ENCODE assay signal across 8 cellular contexts in the genomic region with DNA sequence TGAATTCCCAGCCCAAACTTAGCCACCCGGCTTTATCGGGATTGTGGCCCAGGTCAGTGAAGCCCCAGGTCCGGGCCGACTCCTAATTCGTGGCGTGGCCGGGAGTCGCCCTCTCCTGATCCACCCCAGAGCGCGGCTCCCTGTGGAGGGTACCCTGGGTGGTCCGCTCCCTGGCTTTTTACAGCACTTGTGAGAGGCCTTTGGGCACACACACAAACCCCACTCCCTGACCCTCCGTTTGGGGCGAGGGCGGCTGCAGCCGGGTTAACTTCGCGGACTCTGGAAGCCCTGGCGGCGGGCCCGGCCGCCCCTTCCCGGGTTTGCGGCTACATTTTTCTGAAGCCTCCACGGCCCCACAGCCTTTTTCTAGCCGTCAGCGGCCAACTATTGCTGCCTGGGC. TPM values are rescaled to one million over a fixed set of nuclear protein-coding genes. Genes with fewer than 3 reads are reported as not detected.
A peak's percentile ranks its signal among the peaks of the same experiment; 100 is the strongest.
DNase-seq lines count a peak whose midpoint lies in the region; FAIRE-seq and TF ChIP-seq lines count a peak whose summit lies in the region.

No MANE protein-coding gene starts in this region.

- CTCF ChIA-PET in activated CD4-positive, alpha-beta T cell treated with anti-CD3 and anti-CD28 coated beads, Interleukin-2, amount 10 ng/mL, durations not matched to agents 7 days and 5 days (lab: Charles Lee), result interaction anchor here (0.9 to 2.0 kb wide), 6 partner anchors 9 to 622 kb away, joined by 3 to 11 read pairs (median 4); a partner anchor contains a TSS

- in situ Hi-C loops in astrocyte of the cerebellum (cut with HindIII; ENCODE audit: low sequenced_read_pairs), result no loop called here

- no peak for FAIRE-seq in H54 (lab: Jason Lieb, UNC)

- peak overlapping the region; percentile 92 for H3K27ac Mint-ChIP-seq in activated CD4-positive, alpha-beta T cell treated with anti-CD3 and anti-CD28 coated beads, Interleukin-2, amount 10 ng/mL, durations not matched to agents 7 days and 5 days

- TF ChIP-seq CTCF in astrocyte of the cerebellum (IDR thresholded peaks at IDR 0.05; ENCODE audit: low read depth, low read length, missing control alignments), result no peak

- peak overlapping the region; percentile 58 for H3K4me3 ChIP-seq in astrocyte of the cerebellum (ENCODE audit: low read depth, low read length)

- no peak for TF ChIP-seq POLR2A in H54 (IDR thresholded peaks at IDR 0.05; ENCODE audit: low read depth, low read length)

- H3K36me3 Mint-ChIP-seq in activated CD4-positive, alpha-beta T cell treated with anti-CD3 and anti-CD28 coated beads, Interleukin-2, amount 10 ng/mL, durations not matched to agents 7 days and 5 days (ENCODE audit: low read depth), result peaks cover 16% of the 10 kb centered on the region

- peak overlapping the region; percentile 46 for H3K27ac ChIP-seq in temporal lobe (ENCODE audit: low read depth, low read length)

- no peaks in the 10 kb centered on the region for H3K27me3 Mint-ChIP-seq in activated CD4-positive, alpha-beta T cell treated with anti-CD3 and anti-CD28 coated beads, Interleukin-2, amount 10 ng/mL, durations not matched to agents 7 days and 5 days

- POLR2A ChIA-PET in activated CD4-positive, alpha-beta T cell treated with anti-CD3 and anti-CD28 coated beads, Interleukin-2, amount 10 ng/mL, durations not matched to agents 7 days and 5 days (lab: Charles Lee), result no interaction called here

- H3K4me1 Mint-ChIP-seq in activated CD4-positive, alpha-beta T cell treated with anti-CD3 and anti-CD28 coated beads, Interleukin-2, amount 10 ng/mL, durations not matched to agents 7 days and 5 days, result peaks cover 11% of the 10 kb centered on the region

- no peak for DNase-seq in activated CD4-positive, alpha-beta T cell treated with anti-CD3 and anti-CD28 coated beads, Interleukin-2, amount 10 ng/mL, durations not matched to agents 7 days and 5 days
- DNase-seq in activated CD4-positive, alpha-beta T cell treated with anti-CD3 and anti-CD28 coated beads, Interleukin-2, amount 50 U/mL, for 4 hours, result no peak
- DNase-seq in astrocyte of the cerebellum (ENCODE audit: low read depth) (no peak), islet precursor cell (peak; percentile 46), H54 (ENCODE audit: insufficient read length, low spot score) (no peak), NCI-H187 (lab: John Stamatoyannopoulos, UW) (no peak), HuH-7.5 (ENCODE audit: low spot score) (no peak)

- peaks cover 18% of the 10 kb centered on the region for H3K9me3 Mint-ChIP-seq in activated CD4-positive, alpha-beta T cell treated with anti-CD3 and anti-CD28 coated beads, Interleukin-2, amount 10 ng/mL, durations not matched to agents 7 days and 5 days

- peak overlapping the region; percentile 78 for H3K4me3 Mint-ChIP-seq in activated CD4-positive, alpha-beta T cell treated with anti-CD3 and anti-CD28 coated beads, Interleukin-2, amount 10 ng/mL, durations not matched to agents 7 days and 5 days

RNA-seq across cellular contexts. Expression of a gene that starts 56.5 kb away (rescaled TPM):
- 1 to 10 TPM; 6.2 to 6.8 TPM for total RNA-seq in activated CD4-positive, alpha-beta T cell treated with anti-CD3 and anti-CD28 coated beads, Interleukin-2, amount 10 ng/mL, durations not matched to agents 7 days and 5 days
- total RNA-seq in temporal lobe, result 27.3 TPM

RNA-seq across cellular contexts. Expression of a gene that starts 56.5 kb away (rescaled TPM):
- 1 to 10 TPM; 7.3 to 7.6 TPM for total RNA-seq in activated CD4-positive, alpha-beta T cell treated with anti-CD3 and anti-CD28 coated beads, Interleukin-2, amount 10 ng/mL, durations not matched to agents 7 days and 5 days
- 6.1 TPM for total RNA-seq in temporal lobe
